12 cellular contexts compared by ENCODE assay signal in the genomic region with DNA sequence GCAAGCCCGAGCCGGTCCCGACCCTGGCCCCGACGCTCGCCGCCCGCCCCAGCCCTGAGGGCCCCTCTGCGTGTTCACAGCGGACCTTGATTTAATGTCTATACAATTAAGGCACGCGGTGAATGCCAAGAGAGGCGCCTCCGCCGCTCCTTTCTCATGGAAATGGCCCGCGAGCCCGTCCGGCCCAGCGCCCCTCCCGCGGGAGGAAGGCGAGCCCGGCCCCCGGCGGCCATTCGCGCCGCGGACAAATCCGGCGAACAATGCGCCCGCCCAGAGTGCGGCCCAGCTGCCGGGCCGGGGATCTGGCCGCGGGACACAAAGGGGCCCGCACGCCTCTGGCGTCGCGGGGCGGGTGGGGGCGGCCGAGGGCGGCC. TPM values are rescaled to one million over a fixed set of nuclear protein-coding genes. Genes with fewer than 3 reads are reported as not detected.
DNase-seq lines count a peak whose midpoint lies in the region; ATAC-seq, FAIRE-seq and TF ChIP-seq lines count a peak whose summit lies in the region.
"Had no signal": no experiment of that assay in that cellular context is flagged by ENCODE, and none has a peak within 500 bp of the region (broad histone marks: within the 10 kb centered on the region; RNA-seq: fewer than 3 reads in every experiment).

No MANE protein-coding gene starts in this region.

- DNase-seq in A549 (ENCODE audit: low read depth in 1 of 2, low spot score in 1 of 2) (no peak), Daoy (ENCODE audit: low read depth) (peak; percentile 35), kidney (peak; percentile 52), immature natural killer cell (no peak), SW 1271 (lab: John Stamatoyannopoulos, UW) (no peak), ureter (ENCODE audit: low spot score) (no peak)
- DNase-seq: KG1, NCI-H187 treated with DMSO at 0.1 percent for 48 hours, SJCRH30 had no signal

- H3K4me1 ChIP-seq in A549 (peaks cover 46% of the 10 kb centered on the region), kidney (ENCODE audit: control insufficient read depth in 1 of 2, insufficient read depth in 1 of 2, low read depth in 1 of 2, low read length in 2 of 2) (peaks cover 0 to 5% of the 10 kb centered on the region in 2 donors)
- H3K4me1 ChIP-seq: SJCRH30 had no signal

- H3K27ac Mint-ChIP-seq in immature natural killer cell: no peak overlapping the region

- H3K9ac ChIP-seq in kidney (ENCODE audit: low read length in 2 of 2): no peak overlapping the region

- CTCF ChIA-PET in A549 (lab: Yijun Ruan, JAX): interaction anchor here (0.7 to 4.1 kb wide), 9 partner anchors 9 to 131 kb away, joined by 3 to 28 read pairs (median 3); a partner anchor contains a TSS

- H3K36me3 ChIP-seq in kidney (ENCODE audit: control insufficient read depth in 1 of 2, insufficient read depth in 2 of 2, low read length in 2 of 2): no peaks in the 10 kb centered on the region
- H3K36me3 ChIP-seq: SJCRH30 had no signal

- no peak for TF ChIP-seq CTCF in A549 (IDR thresholded peaks at IDR 0.05)
- TF ChIP-seq CTCF in kidney (IDR thresholded peaks at IDR 0.05; ENCODE audit: borderline replicate concordance, extremely low read depth, insufficient read depth): no peak

- H3K9me3 ChIP-seq in A549: no peaks in the 10 kb centered on the region
- H3K9me3 ChIP-seq in kidney (ENCODE audit: control insufficient read depth in 1 of 2, low read length in 2 of 2): no peaks in the 10 kb centered on the region
- H3K9me3 ChIP-seq: SJCRH30 had no signal

- 5% methylated on average over 15 of the region's 48 CpGs for WGBS in A549 (ENCODE audit: missing lambda C conversion rate)

- peak overlapping the region; percentile 96 for H3K4me2 ChIP-seq in A549

- TF ChIP-seq RAD21 in A549 (conservative IDR thresholded peaks at IDR 0.05 in 1 of 2, IDR thresholded peaks at IDR 0.05 in 1 of 2): no peak

- TF ChIP-seq EP300 in A549 (IDR thresholded peaks at IDR 0.05): no peak

- H3K9me3 Mint-ChIP-seq in immature natural killer cell: no peaks in the 10 kb centered on the region

- H3K4me3 Mint-ChIP-seq in immature natural killer cell: no peak overlapping the region

- H3K36me3 Mint-ChIP-seq in immature natural killer cell: no peaks in the 10 kb centered on the region

- H3K4me3 ChIP-seq in A549 (peak overlapping the region; percentile 47), kidney (ENCODE audit: low read length in 2 of 2) (no peak overlapping the region)
- H3K4me3 ChIP-seq: SJCRH30 had no signal

- H3K4me1 Mint-ChIP-seq in immature natural killer cell: peaks cover 0 to 12% of the 10 kb centered on the region in 2 donors

- H3K27me3 Mint-ChIP-seq in immature natural killer cell (ENCODE audit: low read depth in 3 of 3): peaks cover 9 to 14% (median 11%) of the 10 kb centered on the region in 3 donors

- ATAC-seq in A549 (no peak), GM19351 (IDR thresholded peaks at IDR 0.05; ENCODE audit: unreplicated experiment) (no peak)

- FAIRE-seq in A549 (lab: Jason Lieb, UNC): no peak
- no peak for FAIRE-seq in kidney (lab: Jason Lieb, UNC)

- TF ChIP-seq POLR2A in A549 (IDR thresholded peaks at IDR 0.05; ENCODE audit: low read length): no peak

- peak overlapping the region in 1 of 2 experiments; percentile 38; a peak in 2 of 6 replicates for H3K27ac ChIP-seq in A549
- peak overlapping the region; percentile 73 for H3K27ac ChIP-seq in angular gyrus (ENCODE audit: low read depth, low read length)
- H3K27ac ChIP-seq in kidney (ENCODE audit: low read depth in 2 of 2, low read length in 2 of 2): no peak overlapping the region
- H3K27ac ChIP-seq: C4-2B, SJCRH30 had no signal

- intact Hi-C loops in kidney (cut with DNase I): loop anchor here (10.0 kb wide), 1 partner anchor 124 kb away; no protein-coding TSS in a partner anchor

- POLR2A ChIA-PET in A549 (lab: Yijun Ruan, JAX): no interaction called here

TF ChIP-seq in A549, 52 proteins besides CTCF, POLR2A, EP300 and RAD21:
- TF ChIP-seq SMC3 (IDR thresholded peaks at IDR 0.05): no peak
- TF ChIP-seq PHF8 (IDR thresholded peaks at IDR 0.05; ENCODE audit: borderline replicate concordance, low read depth): no peak
- no peak for TF ChIP-seq RNF2 (IDR thresholded peaks at IDR 0.05; ENCODE audit: borderline replicate concordance, low read depth)
- no peak for TF ChIP-seq HEYL (CRISPR knock-in tag; IDR thresholded peaks at IDR 0.05)
- TF ChIP-seq RARB (CRISPR knock-in tag; IDR thresholded peaks at IDR 0.05): no peak
- TF ChIP-seq NPAS2 (CRISPR knock-in tag; IDR thresholded peaks at IDR 0.05; ENCODE audit: borderline replicate concordance): no peak
- no peak for TF ChIP-seq GATA3 (IDR thresholded peaks at IDR 0.05; ENCODE audit: borderline replicate concordance)

RNA-seq across cellular contexts. Expression of a gene that starts 37.5 kb away (rescaled TPM):
- 31.4 and 31.8 TPM in 2 replicates for polyA plus RNA-seq in A549 (2011; rRNA removed)
- polyA plus RNA-seq in A549 (2012; cell fraction: cytosol; rRNA removed): 20.9 and 23.8 TPM in 2 replicates
- polyA plus RNA-seq in A549 (2012; cell fraction: nucleus; rRNA removed): 23.7 and 28.7 TPM in 2 replicates
- 33.4 to 37.9 TPM (median 37.8 TPM) in 3 replicates for polyA plus RNA-seq in A549 (2017; fragmentation: RNase III; extraction: RNeasy Plus Mini Kit Qiagen cat#74134 plus additional on column Dnase treatment)
- 27.1 and 30.7 TPM in 2 replicates for polyA minus RNA-seq in A549 (2011; rRNA and poly(A)+ RNA removed)
- total RNA-seq in Daoy (2014; rRNA removed; shearing (Covaris generic)): 14.4 and 22.5 TPM in 2 replicates
- 43.1 TPM for total RNA-seq in kidney
- 21.9 TPM for polyA plus RNA-seq in kidney (ENCODE audit: insufficient read depth, low read depth, low replicate concordance)
- 10 to 100 TPM; 22.6 to 30.7 (median 24.1) TPM for polyA plus RNA-seq in immature natural killer cell
- 36.3 TPM for total RNA-seq in ureter

RNA-seq across cellular contexts. Expression of a gene that starts 57.3 kb away (rescaled TPM):
- 0.63 and 0.81 TPM in 2 replicates for polyA plus RNA-seq in A549 (2011; rRNA removed)
- 0.70 and 1.2 TPM in 2 replicates for polyA plus RNA-seq in A549 (2012; cell fraction: cytosol; rRNA removed)
- polyA plus RNA-seq in A549 (2012; cell fraction: nucleus; rRNA removed): 16.7 and 18.5 TPM in 2 replicates
- polyA plus RNA-seq in A549 (2017; fragmentation: RNase III; extraction: RNeasy Plus Mini Kit Qiagen cat#74134 plus additional on column Dnase treatment): 3.2 to 4.9 TPM (median 4.9 TPM) in 3 replicates
- 0.33 and 0.63 TPM in 2 replicates for polyA minus RNA-seq in A549 (2011; rRNA and poly(A)+ RNA removed)
- 0.51 and 1.7 TPM in 2 replicates for total RNA-seq in Daoy (2014; rRNA removed; shearing (Covaris generic))
- 4.0 TPM for total RNA-seq in kidney
- polyA plus RNA-seq in kidney (ENCODE audit: insufficient read depth, low read depth, low replicate concordance): 0.30 TPM
- not detected for polyA plus RNA-seq in immature natural killer cell
- 0.60 TPM for total RNA-seq in ureter

Comparison
In these comparisons a context has a peak if more than half of its experiments do, and no peak if none do; other contexts are left out.
1. DNase-seq: peak in Daoy (single experiment) and kidney (single experiment); none in A549 (0 of 2), immature natural killer cell (0 of 3), SW 1271 (0 of 2) and ureter (single experiment).